Comparison of ENCODE assay signal across 8 cellular contexts in the genomic region with DNA sequence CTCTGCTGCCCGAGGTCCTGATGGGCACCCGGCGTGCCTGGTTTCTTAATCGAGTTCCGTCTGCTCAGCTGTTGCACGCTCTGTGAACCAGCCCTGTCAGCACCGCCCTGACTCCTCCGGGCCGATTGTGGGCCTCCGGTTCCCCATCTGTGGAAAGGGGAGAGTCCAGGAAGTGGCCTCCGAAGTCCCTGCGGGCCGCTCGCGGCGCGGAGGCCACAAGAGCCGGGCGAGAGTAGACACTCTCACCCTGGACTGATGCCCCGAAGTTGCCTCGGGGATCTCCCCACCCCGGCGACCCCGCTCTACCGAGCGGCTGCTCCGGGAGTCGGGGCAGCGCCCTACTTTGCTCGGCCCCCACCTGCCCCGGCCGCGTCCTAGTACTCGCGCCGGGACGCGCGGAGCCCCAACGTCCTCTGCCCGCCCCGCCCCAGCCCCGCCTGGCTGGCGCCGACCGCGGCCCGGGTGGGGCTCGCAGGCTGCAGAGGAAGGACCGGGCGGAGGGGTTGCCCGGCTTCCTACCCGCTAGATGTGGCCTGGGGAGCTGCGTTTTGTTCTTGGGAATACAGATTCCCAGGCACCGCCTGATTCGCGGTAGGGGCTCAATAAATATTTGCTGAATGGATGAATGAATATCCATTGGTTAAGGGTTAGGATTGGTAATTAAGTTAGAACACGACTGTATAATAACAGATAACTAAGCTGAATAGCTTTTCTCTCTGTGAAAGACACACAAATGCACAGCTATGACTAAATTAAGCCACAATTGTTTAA. TPM values are rescaled to one million over a fixed set of nuclear protein-coding genes. Genes with fewer than 3 reads are reported as not detected.
DNase-seq lines count a peak whose midpoint lies in the region; ATAC-seq and TF ChIP-seq lines count a peak whose summit lies in the region.

No MANE protein-coding gene starts in this region.

- DNase-seq in CD4-positive, alpha-beta memory T cell = peak; percentile 52 to 60 (median 56)
- DNase-seq in NCI-H510A (lab: John Stamatoyannopoulos, UW) (peak; percentile 77), lung (ENCODE audit: low spot score) (peak; percentile 65)
- DNase-seq in activated CD4-positive, alpha-beta T cell treated with anti-CD3 and anti-CD28 coated beads for 4 hours = peak; percentile 18 to 39
- peak; percentile 11 for DNase-seq in stimulated activated CD8-positive, alpha-beta memory T cell treated with anti-CD3 and anti-CD28 coated beads, Interleukin-15, amount 100 ng/mL, for 1 hour (ENCODE audit: low read depth)

- peak overlapping the region; percentile 11 to 89 for H3K4me3 ChIP-seq in CD4-positive, alpha-beta memory T cell (ENCODE audit: low read length in 2 of 2)
- peak overlapping the region; percentile 64 for H3K4me3 ChIP-seq in ectodermal cell (ENCODE audit: insufficient read depth, low read depth, low read length)
- H3K4me3 ChIP-seq in lung = peak overlapping the region; percentile 62

- peak overlapping the region; percentile 88 to 93 (median 90) for H3K4me3 Mint-ChIP-seq in CD4-positive, alpha-beta memory T cell

- H3K9me3 Mint-ChIP-seq in CD4-positive, alpha-beta memory T cell = peaks cover 0 to 4% (median 0%) of the 10 kb centered on the region in 8 donors

- H3K9me3 ChIP-seq in CD4-positive, alpha-beta memory T cell (ENCODE audit: control insufficient read depth in 1 of 2, low read length in 2 of 2) = no peaks in the 10 kb centered on the region
- no peaks in the 10 kb centered on the region for H3K9me3 ChIP-seq in ectodermal cell (ENCODE audit: control insufficient read depth, low read length)
- no peaks in the 10 kb centered on the region for H3K9me3 ChIP-seq in lung (ENCODE audit: control insufficient read depth in 2 of 2, insufficient read depth in 1 of 2, low read length in 1 of 2)

- H3K36me3 Mint-ChIP-seq in CD4-positive, alpha-beta memory T cell = peaks cover 0 to 5% of the 10 kb centered on the region in 2 donors

- intact Hi-C loops in CD4-positive, alpha-beta memory T cell (cut with micrococcal nuclease) = loop anchor here (1.0 to 10.0 kb wide), 10 partner anchors 31 to 1692 kb away; partner anchors contain the start of genes AOPEP, CDC14B, HABP4 and NCBP1

- CTCF ChIA-PET in CD4-positive, alpha-beta memory T cell (lab: Charles Lee; ENCODE audit: partially characterized antibody) = interaction anchor here (2.2 kb wide), 1 partner anchor 30 kb away, joined by 7 read pairs; the partner anchor contains the start of gene HABP4

- H3K36me3 ChIP-seq in CD4-positive, alpha-beta memory T cell (ENCODE audit: insufficient read depth, low read length) = no peaks in the 10 kb centered on the region
- H3K36me3 ChIP-seq in ectodermal cell (ENCODE audit: control insufficient read depth, insufficient read depth, low read length) (no peaks in the 10 kb centered on the region), lung (ENCODE audit: control insufficient read depth in 2 of 2, insufficient read depth in 2 of 2, low read length in 2 of 2) (no peaks in the 10 kb centered on the region)

- POLR2A ChIA-PET in CD4-positive, alpha-beta memory T cell (lab: Charles Lee; ENCODE audit: partially characterized antibody) = interaction anchor here (0.8 to 8.0 kb wide), 8 partner anchors 16 to 147 kb away, joined by 3 to 123 read pairs (median 12); partner anchors contain the start of genes HABP4 and SLC35D2

- WGBS in ectodermal cell, 2 experiments = 0% methylated on average over 57 of the region's 58 CpGs
- 0 to 1% methylated on average over 58 of the region's 58 CpGs for WGBS in lung, 2 donors

- peak overlapping the region; percentile 83 to 94 (median 92) for H3K27ac Mint-ChIP-seq in CD4-positive, alpha-beta memory T cell

- ATAC-seq in GM19351 (IDR thresholded peaks at IDR 0.05; ENCODE audit: unreplicated experiment) (peak; percentile 35), HG03457 (IDR thresholded peaks at IDR 0.05; ENCODE audit: unreplicated experiment) (peak; percentile 24), lung (ENCODE audit: insufficient read depth, low FRiP score) (peak; percentile 53)

- no peak for TF ChIP-seq CTCF in lung (IDR thresholded peaks at IDR 0.05; ENCODE audit: control extremely low read depth, extremely low read depth)

- peaks cover 16 to 45% (median 23%) of the 10 kb centered on the region in 4 donors for H3K4me1 Mint-ChIP-seq in CD4-positive, alpha-beta memory T cell

- H3K4me1 ChIP-seq in CD4-positive, alpha-beta memory T cell (ENCODE audit: insufficient read depth, low read length) = peaks cover 40% of the 10 kb centered on the region
- H3K4me1 ChIP-seq in ectodermal cell (ENCODE audit: control insufficient read depth, insufficient read depth, low read length) (peaks cover 14% of the 10 kb centered on the region), lung (ENCODE audit: control insufficient read depth in 2 of 2, insufficient read depth in 2 of 2, low read length in 2 of 2) (peaks cover 0 to 6% of the 10 kb centered on the region in 2 donors)

- no peaks in the 10 kb centered on the region for H3K27me3 Mint-ChIP-seq in CD4-positive, alpha-beta memory T cell

- no peaks in the 10 kb centered on the region for H3K27me3 ChIP-seq in CD4-positive, alpha-beta memory T cell (ENCODE audit: insufficient read depth, low read length)
- no peaks in the 10 kb centered on the region for H3K27me3 ChIP-seq in ectodermal cell (ENCODE audit: control insufficient read depth, insufficient read depth, low read length, poor library complexity, severe bottlenecking)
- H3K27me3 ChIP-seq in lung (ENCODE audit: control insufficient read depth, insufficient read depth) = no peaks in the 10 kb centered on the region

- peak overlapping the region; percentile 76 for H3K27ac ChIP-seq in CD4-positive, alpha-beta memory T cell (ENCODE audit: low read depth, low read length)
- H3K27ac ChIP-seq in ectodermal cell (ENCODE audit: insufficient read depth, low read depth, low read length, poor library complexity, severe bottlenecking) (peak overlapping the region; percentile 94), lung (ENCODE audit: low read depth in 1 of 2, low read length in 1 of 2) (peak overlapping the region; percentile 99 to 100)

RNA-seq across cellular contexts. Expression of gene ZNF367, which starts 0.9 kb away (rescaled TPM):
- 1 to 10 TPM; 5.1 to 5.4 TPM for total RNA-seq in CD4-positive, alpha-beta memory T cell
- polyA plus RNA-seq in CD4-positive, alpha-beta memory T cell = 1 to 10 TPM in 1 of 2 donors, under 1 TPM in 1; 0.39 to 1.7 TPM
- 13.0 TPM for polyA plus RNA-seq in ectodermal cell (2013, experiment 1 of 4)
- polyA plus RNA-seq in ectodermal cell (2013, experiment 2 of 4) = 14.3 TPM
- 12.0 TPM for polyA plus RNA-seq in ectodermal cell (2013, experiment 3 of 4)
- 11.4 TPM for polyA plus RNA-seq in ectodermal cell (2013, experiment 4 of 4)
- 1 to 10 TPM; 3.1 to 3.3 TPM for total RNA-seq in lung
- 1 to 10 TPM; 1.0 to 1.1 TPM for polyA plus RNA-seq in lung

RNA-seq across cellular contexts. Expression of gene HABP4, which starts 30.9 kb away (rescaled TPM):
- 10 to 100 TPM; 35.5 to 36.6 TPM for total RNA-seq in CD4-positive, alpha-beta memory T cell
- polyA plus RNA-seq in CD4-positive, alpha-beta memory T cell = 10 to 100 TPM; 18.6 to 31.1 TPM
- polyA plus RNA-seq in ectodermal cell (2013, experiment 1 of 4) = 17.2 TPM
- polyA plus RNA-seq in ectodermal cell (2013, experiment 2 of 4) = 13.9 TPM
- 13.9 TPM for polyA plus RNA-seq in ectodermal cell (2013, experiment 3 of 4)
- polyA plus RNA-seq in ectodermal cell (2013, experiment 4 of 4) = 16.0 TPM
- 10 to 100 TPM in 1 of 2 donors, 1 to 10 TPM in 1; 6.5 to 10.2 TPM for total RNA-seq in lung
- 1 to 10 TPM; 4.7 to 9.8 TPM for polyA plus RNA-seq in lung

RNA-seq across cellular contexts. Expression of gene SLC35D2, which starts 35.6 kb away (rescaled TPM):
- 10 to 100 TPM; 29.8 to 30.3 TPM for total RNA-seq in CD4-positive, alpha-beta memory T cell
- polyA plus RNA-seq in CD4-positive, alpha-beta memory T cell = 10 to 100 TPM; 25.3 to 30.5 TPM
- polyA plus RNA-seq in ectodermal cell (2013, experiment 1 of 4) = 20.7 TPM
- 18.4 TPM for polyA plus RNA-seq in ectodermal cell (2013, experiment 2 of 4)
- polyA plus RNA-seq in ectodermal cell (2013, experiment 3 of 4) = 16.3 TPM
- 18.5 TPM for polyA plus RNA-seq in ectodermal cell (2013, experiment 4 of 4)
- 10 to 100 TPM; 22.7 to 27.2 TPM for total RNA-seq in lung
- polyA plus RNA-seq in lung = 10 to 100 TPM; 14.9 to 20.2 TPM

Comparison
In these comparisons a context has a peak if more than half of its experiments do, and no peak if none do; other contexts are left out.
1. Peak in every context shown above with its lines: DNase-seq, ATAC-seq, H3K4me3 ChIP-seq and H3K27ac ChIP-seq.
2. DNase-seq: peak in every context shown above with its lines; median percentile 77 in NCI-H510A; 65 in lung; 56 in CD4-positive, alpha-beta memory T cell; 28 in activated CD4-positive, alpha-beta T cell treated with anti-CD3 and anti-CD28 coated beads for 4 hours; 11 in stimulated activated CD8-positive, alpha-beta memory T cell treated with anti-CD3 and anti-CD28 coated beads, Interleukin-15, amount 100 ng/mL, for 1 hour.